In the genomic region with DNA sequence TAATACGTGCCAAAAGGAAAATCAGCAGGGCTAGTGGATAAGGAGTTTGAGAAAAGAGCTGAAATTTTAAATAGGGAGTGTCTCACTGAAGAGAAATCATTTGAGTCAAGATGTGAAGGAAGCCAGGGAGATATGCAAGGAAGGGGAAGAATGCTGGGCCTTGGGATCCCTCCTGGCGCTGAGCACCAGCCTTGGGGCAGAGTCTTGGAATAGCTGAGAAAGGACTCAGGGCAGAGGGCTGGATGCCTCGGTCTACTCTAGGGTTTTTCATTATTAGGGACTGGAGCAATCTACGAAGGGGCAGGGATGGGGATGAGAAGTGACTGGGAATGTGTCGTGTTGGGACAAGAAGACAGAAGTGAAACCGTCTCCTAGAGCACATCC, we compare ENCODE assay signal across 2 cellular contexts.
TF ChIP-seq lines count a peak whose summit lies in the region.

No MANE protein-coding gene starts in this region.

TF ChIP-seq in H1, 55 proteins besides CTCF, POLR2A, EP300 and RAD21:
- no peak for TF ChIP-seq MAX (IDR thresholded peaks at IDR 0.05)
- TF ChIP-seq BCL11A (IDR thresholded peaks at IDR 0.05; ENCODE audit: low read depth in 2 of 2, low read length in 2 of 2), result no peak
- no peak for TF ChIP-seq SP4 (IDR thresholded peaks at IDR 0.05; ENCODE audit: low read length)
- no peak for TF ChIP-seq JUN (IDR thresholded peaks at IDR 0.05; ENCODE audit: low read depth, low read length)
- no peak for TF ChIP-seq SP2 (IDR thresholded peaks at IDR 0.05; ENCODE audit: low read length)
- no peak for TF ChIP-seq RNF2 (IDR thresholded peaks at IDR 0.05; ENCODE audit: borderline replicate concordance, low read depth, low read length, missing control alignments, poor library complexity, severe bottlenecking)
- TF ChIP-seq TEAD4 (IDR thresholded peaks at IDR 0.05; ENCODE audit: low read depth, low read length), result no peak
- TF ChIP-seq KDM5A (IDR thresholded peaks at IDR 0.05; ENCODE audit: low read length), result no peak
- no peak for TF ChIP-seq GABPA (IDR thresholded peaks at IDR 0.05; ENCODE audit: borderline replicate concordance, insufficient read depth, low read length)
- no peak for TF ChIP-seq CTBP2 (IDR thresholded peaks at IDR 0.05; ENCODE audit: borderline replicate concordance, insufficient read depth, insufficient read length, low read length)
- TF ChIP-seq TAF7 (optimal IDR thresholded peaks at IDR 0.05; ENCODE audit: borderline replicate concordance, low read depth, low read length), result no peak

TF ChIP-seq in neural cell, 6 proteins besides CTCF, POLR2A, EP300 and RAD21 (continued from another document):
- TF ChIP-seq SMC3 (conservative IDR thresholded peaks at IDR 0.05; ENCODE audit: poor library complexity) (no peak), TAF1 (IDR thresholded peaks at IDR 0.05; ENCODE audit: low read depth) (no peak), EZH2 (IDR thresholded peaks at IDR 0.05; ENCODE audit: borderline replicate concordance, insufficient read depth, low read length, poor library complexity, severe bottlenecking) (no peak), POLR2AphosphoS5 (IDR thresholded peaks at IDR 0.05) (no peak), REST (IDR thresholded peaks at IDR 0.05; ENCODE audit: borderline replicate concordance) (no peak)
